ENCODE assay signal across 10 cellular contexts in genomic region chr5:73213566-73213998, GRCh38. TPM values are rescaled to one million over a fixed set of nuclear protein-coding genes. Genes with fewer than 3 reads are reported as not detected.
DNase-seq lines count a peak whose midpoint lies in the region; ATAC-seq, FAIRE-seq and TF ChIP-seq lines count a peak whose summit lies in the region.
"Had no signal": no experiment of that assay in that cellular context is flagged by ENCODE, and none has a peak within 500 bp of the region (broad histone marks: within the 10 kb centered on the region; RNA-seq: fewer than 3 reads in every experiment).

No MANE protein-coding gene starts in this region.

- peak; percentile 18 to 28 (median 19) for DNase-seq in stimulated activated CD4-positive, alpha-beta T cell treated with anti-CD3 and anti-CD28 coated beads, Interleukin-12 subunit alpha, Interleukin-12 subunit beta, amount 100 ng/mL, for 48 hours (ENCODE audit: low read depth in 2 of 3, low spot score in 1 of 3)
- DNase-seq in stimulated activated CD4-positive, alpha-beta T cell treated with anti-CD3 and anti-CD28 coated beads, Interleukin-12 subunit alpha, Interleukin-12 subunit beta, amount 100 ng/mL, for 4 hours, result no peak
- DNase-seq in astrocyte of the hippocampus (ENCODE audit: low read depth, low spot score), result peak; percentile 67
- DNase-seq in thyroid gland, result peak; percentile 78 to 86
- no peak for DNase-seq in GM19239 (ENCODE audit: insufficient read length, low spot score)
- DNase-seq in dedifferentiated amniotic fluid mesenchymal stem cell (ENCODE audit: extremely low spot score), result no peak
- DNase-seq: PC-9 had no signal

- H3K27me3 ChIP-seq in thyroid gland, result peaks cover 10% of the 10 kb centered on the region

- TF ChIP-seq POLR2A in thyroid gland (IDR thresholded peaks at IDR 0.05), result no peak

- no peak for TF ChIP-seq CTCF in thyroid gland (IDR thresholded peaks at IDR 0.05)

- no peak overlapping the region for H3K4me3 ChIP-seq in thyroid gland (replicated peaks in 1 of 3)
- H3K4me3 ChIP-seq: PC-9, vagina had no signal

- WGBS in thyroid gland, 2 donors, result 26 to 37% methylated on average over 6 of the region's 6 CpGs

- no peaks in the 10 kb centered on the region for H3K9me3 ChIP-seq in thyroid gland
- H3K9me3 ChIP-seq: vagina had no signal

- H3K4me1 ChIP-seq in thyroid gland, result peaks cover 0 to 17% of the 10 kb centered on the region in 2 donors

- H3K36me3 ChIP-seq in thyroid gland, result no peaks in the 10 kb centered on the region
- H3K36me3 ChIP-seq: vagina had no signal

- no peak overlapping the region for H3K27ac ChIP-seq in thyroid gland
- H3K27ac ChIP-seq: PC-9, vagina had no signal

- intact Hi-C loops in thyroid gland (cut with DNase I), result no loop called here

- ATAC-seq in HG03095 (IDR thresholded peaks at IDR 0.05; ENCODE audit: unreplicated experiment), result peak; percentile 82
- no peak for ATAC-seq in GM19397 (IDR thresholded peaks at IDR 0.05; ENCODE audit: unreplicated experiment)

- no peak for FAIRE-seq in GM19239 (lab: Jason Lieb, UNC)

RNA-seq across cellular contexts. Expression of gene TMEM174, which starts 40.6 kb away (rescaled TPM):
- total RNA-seq in thyroid gland, result 1 to 10 TPM in 1 of 4 donors, under 1 TPM in 2, not detected in 1; 0.22 to 1.5 (median 0.38) TPM
- total RNA-seq: PC-9, vagina had no signal

Comparison
In these comparisons a context has a peak if more than half of its experiments do, and no peak if none do; other contexts are left out.
1. DNase-seq: peak in stimulated activated CD4-positive, alpha-beta T cell treated with anti-CD3 and anti-CD28 coated beads, Interleukin-12 subunit alpha, Interleukin-12 subunit beta, amount 100 ng/mL, for 48 hours (3 of 3), astrocyte of the hippocampus (single experiment) and thyroid gland (2 of 2); none in stimulated activated CD4-positive, alpha-beta T cell treated with anti-CD3 and anti-CD28 coated beads, Interleukin-12 subunit alpha, Interleukin-12 subunit beta, amount 100 ng/mL, for 4 hours (single experiment), GM19239 (single experiment) and dedifferentiated amniotic fluid mesenchymal stem cell (single experiment).